8 cellular contexts compared by ENCODE assay signal in the genomic region with DNA sequence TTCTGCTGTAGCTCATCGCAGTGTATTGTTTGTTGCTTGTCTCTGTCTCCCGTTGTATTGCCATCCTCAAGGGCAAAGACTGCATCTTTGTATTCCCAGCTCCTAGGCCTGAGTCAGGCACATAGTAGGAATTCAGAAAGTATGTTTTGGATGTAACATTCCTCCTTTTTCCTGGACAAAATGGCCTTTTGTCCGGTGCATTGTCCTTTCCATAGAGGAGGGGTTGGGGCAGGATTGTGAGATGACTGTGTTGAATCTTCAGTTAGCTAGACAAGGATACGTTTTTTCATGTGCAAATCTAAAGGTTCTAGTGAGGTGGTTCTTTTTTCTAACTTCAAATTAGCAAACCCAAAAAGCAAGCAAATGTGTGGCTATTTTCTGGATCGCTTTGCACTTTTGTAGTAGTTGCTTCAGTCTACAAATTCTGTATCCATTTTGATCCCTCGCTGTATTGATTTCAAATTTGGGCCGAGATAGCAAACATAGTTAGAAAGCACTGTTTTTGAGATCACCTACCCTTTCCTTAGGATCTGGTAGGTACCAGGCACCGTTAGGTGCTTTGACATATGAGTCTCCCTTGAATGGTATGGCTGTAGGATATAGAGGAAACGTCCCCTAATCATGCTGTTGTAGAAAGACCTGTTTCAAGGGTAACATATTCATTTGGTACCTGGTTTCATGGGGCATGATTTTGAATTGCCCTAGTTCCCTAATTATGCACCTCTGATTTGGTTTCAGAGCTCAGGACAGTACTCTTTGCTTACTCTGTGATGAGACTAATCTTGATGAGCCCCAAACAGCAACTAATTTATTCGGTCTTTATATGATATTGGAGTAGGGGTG. TPM values are rescaled to one million over a fixed set of nuclear protein-coding genes. Genes with fewer than 3 reads are reported as not detected.
A peak's percentile ranks its signal among the peaks of the same experiment; 100 is the strongest.
DNase-seq lines count a peak whose midpoint lies in the region; ATAC-seq and TF ChIP-seq lines count a peak whose summit lies in the region.

No MANE protein-coding gene starts in this region.

- peaks cover 23% of the 10 kb centered on the region for H3K36me3 Mint-ChIP-seq in activated CD8-positive, alpha-beta memory T cell treated with anti-CD3 and anti-CD28 coated beads, Interleukin-2, amount 10 ng/mL, durations not matched to agents 7 days and 5 days
- peaks cover 15% of the 10 kb centered on the region for H3K36me3 Mint-ChIP-seq in activated naive CD8-positive, alpha-beta T cell treated with anti-CD3 and anti-CD28 coated beads for 36 hours

- peak overlapping the region; percentile 85 for H3K27ac Mint-ChIP-seq in activated CD8-positive, alpha-beta memory T cell treated with anti-CD3 and anti-CD28 coated beads, Interleukin-2, amount 10 ng/mL, durations not matched to agents 7 days and 5 days
- H3K27ac Mint-ChIP-seq in activated naive CD8-positive, alpha-beta T cell treated with anti-CD3 and anti-CD28 coated beads for 36 hours = peak overlapping the region; percentile 93

- no peaks in the 10 kb centered on the region for H3K27me3 ChIP-seq in kidney epithelial cell (ENCODE audit: control insufficient read depth, insufficient read depth, low read length)
- no peaks in the 10 kb centered on the region for H3K27me3 ChIP-seq in thymus (ENCODE audit: control insufficient read depth, insufficient read depth)

- H3K4me1 Mint-ChIP-seq in activated CD8-positive, alpha-beta memory T cell treated with anti-CD3 and anti-CD28 coated beads, Interleukin-2, amount 10 ng/mL, durations not matched to agents 7 days and 5 days = peaks cover 41% of the 10 kb centered on the region
- H3K4me1 Mint-ChIP-seq in activated naive CD8-positive, alpha-beta T cell treated with anti-CD3 and anti-CD28 coated beads for 36 hours = peaks cover 36% of the 10 kb centered on the region

- no peak for ATAC-seq in activated CD8-positive, alpha-beta memory T cell treated with anti-CD3 and anti-CD28 coated beads, Interleukin-2, amount 10 ng/mL, durations not matched to agents 7 days and 5 days
- ATAC-seq in HG03045 (IDR thresholded peaks at IDR 0.05; ENCODE audit: unreplicated experiment) = no peak
- no peak for ATAC-seq in HG03139 (IDR thresholded peaks at IDR 0.05; ENCODE audit: unreplicated experiment)

- H3K4me1 ChIP-seq in thymus (ENCODE audit: control insufficient read depth, insufficient read depth, low read length) = peaks cover 12% of the 10 kb centered on the region

- H3K36me3 ChIP-seq in kidney epithelial cell (ENCODE audit: control insufficient read depth, insufficient read depth, low read length) (no peaks in the 10 kb centered on the region), thymus (ENCODE audit: control insufficient read depth, insufficient read depth) (peaks cover 7% of the 10 kb centered on the region)

- H3K9me3 ChIP-seq in thymus (ENCODE audit: control insufficient read depth) = no peaks in the 10 kb centered on the region

- no peaks in the 10 kb centered on the region for H3K9me3 Mint-ChIP-seq in activated CD8-positive, alpha-beta memory T cell treated with anti-CD3 and anti-CD28 coated beads, Interleukin-2, amount 10 ng/mL, durations not matched to agents 7 days and 5 days (ENCODE audit: low read depth)
- no peaks in the 10 kb centered on the region for H3K9me3 Mint-ChIP-seq in activated naive CD8-positive, alpha-beta T cell treated with anti-CD3 and anti-CD28 coated beads for 36 hours

- CTCF ChIA-PET in activated CD8-positive, alpha-beta memory T cell treated with anti-CD3 and anti-CD28 coated beads, Interleukin-2, amount 10 ng/mL, durations not matched to agents 7 days and 5 days (lab: Charles Lee) = interaction anchor here (0.6 to 6.5 kb wide), 6 partner anchors 12 to 162 kb away, joined by 3 to 21 read pairs (median 5); partner anchors contain the start of genes STX12 and XKR8

- H3K27ac ChIP-seq in thymus (ENCODE audit: low read depth) = no peak overlapping the region

- no peak for DNase-seq in activated CD8-positive, alpha-beta memory T cell treated with anti-CD3 and anti-CD28 coated beads, Interleukin-2, amount 10 ng/mL, durations not matched to agents 7 days and 5 days
- DNase-seq in activated CD8-positive, alpha-beta memory T cell treated with anti-CD3 and anti-CD28 coated beads for 24 hours = no peak
- DNase-seq in activated naive CD8-positive, alpha-beta T cell treated with anti-CD3 and anti-CD28 coated beads for 36 hours = no peak
- DNase-seq in kidney epithelial cell (ENCODE audit: low read depth) (no peak), AG08396 (ENCODE audit: low spot score) (no peak)

- H3K27me3 Mint-ChIP-seq in activated CD8-positive, alpha-beta memory T cell treated with anti-CD3 and anti-CD28 coated beads, Interleukin-2, amount 10 ng/mL, durations not matched to agents 7 days and 5 days = no peaks in the 10 kb centered on the region
- no peaks in the 10 kb centered on the region for H3K27me3 Mint-ChIP-seq in activated naive CD8-positive, alpha-beta T cell treated with anti-CD3 and anti-CD28 coated beads for 36 hours

- peak overlapping the region; percentile 94 for H3K4me3 Mint-ChIP-seq in activated CD8-positive, alpha-beta memory T cell treated with anti-CD3 and anti-CD28 coated beads, Interleukin-2, amount 10 ng/mL, durations not matched to agents 7 days and 5 days
- H3K4me3 Mint-ChIP-seq in activated naive CD8-positive, alpha-beta T cell treated with anti-CD3 and anti-CD28 coated beads for 36 hours = peak overlapping the region; percentile 85

- no peak for TF ChIP-seq CTCF in kidney epithelial cell (IDR thresholded peaks at IDR 0.05; ENCODE audit: insufficient read depth, low read length, poor library complexity, severe bottlenecking)

- WGBS in thymus = 64% methylated on average over 10 of the region's 10 CpGs

- H3K4me3 ChIP-seq in kidney epithelial cell (ENCODE audit: low read depth, low read length) = peak overlapping the region; percentile 98
- peak overlapping the region; percentile 77 for H3K4me3 ChIP-seq in thymus (ENCODE audit: low read length)

RNA-seq across cellular contexts. Expression of gene PPP1R8, which starts 1.2 kb away (rescaled TPM):
- 10 to 100 TPM; 57.4 to 68.7 TPM for total RNA-seq in activated CD8-positive, alpha-beta memory T cell treated with anti-CD3 and anti-CD28 coated beads, Interleukin-2, amount 10 ng/mL, durations not matched to agents 7 days and 5 days
- total RNA-seq in activated naive CD8-positive, alpha-beta T cell treated with anti-CD3 and anti-CD28 coated beads for 36 hours = 10 to 100 TPM; 60.0 to 70.5 TPM
- total RNA-seq in kidney epithelial cell = 46.1 and 53.1 TPM in 2 replicates
- 39.7 TPM for polyA plus RNA-seq in thymus

RNA-seq across cellular contexts. Expression of gene THEMIS2, which starts 40.6 kb away (rescaled TPM):
- 10 to 100 TPM; 23.4 to 30.7 TPM for total RNA-seq in activated CD8-positive, alpha-beta memory T cell treated with anti-CD3 and anti-CD28 coated beads, Interleukin-2, amount 10 ng/mL, durations not matched to agents 7 days and 5 days
- total RNA-seq in activated naive CD8-positive, alpha-beta T cell treated with anti-CD3 and anti-CD28 coated beads for 36 hours = 10 to 100 TPM; 18.9 to 19.6 TPM
- total RNA-seq in kidney epithelial cell = 22.6 and 23.4 TPM in 2 replicates
- 64.4 TPM for polyA plus RNA-seq in thymus

RNA-seq across cellular contexts. Expression of gene STX12, which starts 58.8 kb away (rescaled TPM):
- total RNA-seq in activated CD8-positive, alpha-beta memory T cell treated with anti-CD3 and anti-CD28 coated beads, Interleukin-2, amount 10 ng/mL, durations not matched to agents 7 days and 5 days = 10 to 100 TPM; 20.4 to 29.5 TPM
- 10 to 100 TPM; 20.0 to 21.1 TPM for total RNA-seq in activated naive CD8-positive, alpha-beta T cell treated with anti-CD3 and anti-CD28 coated beads for 36 hours
- total RNA-seq in kidney epithelial cell = 34.6 and 43.9 TPM in 2 replicates
- 46.7 TPM for polyA plus RNA-seq in thymus
